In genomic region chr10:60611291-60611747, GRCh38 we compare ENCODE assay signal across 9 cellular contexts.
DNase-seq lines count a peak whose midpoint lies in the region; ATAC-seq, FAIRE-seq and TF ChIP-seq lines count a peak whose summit lies in the region.
"Had no signal": no experiment of that assay in that cellular context is flagged by ENCODE, and none has a peak within 500 bp of the region (broad histone marks: within the 10 kb centered on the region; RNA-seq: fewer than 3 reads in every experiment).

No MANE protein-coding gene starts in this region.

- dilution Hi-C loops in IMR-90 (cut with HindIII; ENCODE audit: low sequenced_read_pairs, unreplicated experiment), result no loop called here

- H3K4me3 ChIP-seq in AG09309 (ENCODE audit: control insufficient read depth, low read depth, low read length) (no peak overlapping the region), IMR-90 (ENCODE audit: insufficient read depth, low read depth, low read length) (no peak overlapping the region), K562 (no peak overlapping the region), kidney (ENCODE audit: low read length in 2 of 2) (no peak overlapping the region), H7 (ENCODE audit: insufficient read depth, low read depth, low read length) (no peak overlapping the region)

- H3K27ac ChIP-seq in IMR-90 (ENCODE audit: insufficient read depth, low read length) (no peak overlapping the region), K562 (ENCODE audit: extremely low read depth, low read depth, low read length) (no peak overlapping the region), kidney (ENCODE audit: low read depth in 2 of 2, low read length in 2 of 2) (no peak overlapping the region)

- intact Hi-C loops in IMR-90 (cut with micrococcal nuclease), result no loop called here
- intact Hi-C loops in K562 (cut with micrococcal nuclease), result no loop called here
- intact Hi-C loops in kidney (cut with DNase I), result no loop called here

- H3K9ac ChIP-seq in IMR-90 (ENCODE audit: low read depth, low read length) (no peak overlapping the region), K562 (ENCODE audit: insufficient read depth in 1 of 2, low read depth in 2 of 2, low read length in 2 of 2) (no peak overlapping the region), kidney (ENCODE audit: low read length in 2 of 2) (no peak overlapping the region)

- no peak overlapping the region for H2BK5ac ChIP-seq in IMR-90 (ENCODE audit: low read depth, low read length, poor library complexity, severe bottlenecking)

- H3K79me2 ChIP-seq in K562 (ENCODE audit: control insufficient read depth, insufficient read depth, low read length), result no peaks in the 10 kb centered on the region

- TF ChIP-seq CTCF in AG09309 (IDR thresholded peaks at IDR 0.05; ENCODE audit: control insufficient read depth, insufficient read depth, low read depth, low read length, missing control alignments), result no peak
- no peak for TF ChIP-seq CTCF in IMR-90 (conservative IDR thresholded peaks at IDR 0.05; ENCODE audit: low read depth, low read length)
- no peak for TF ChIP-seq CTCF in K562 (IDR thresholded peaks at IDR 0.05 in 2 of 3, conservative IDR thresholded peaks at IDR 0.05 in 1 of 3; ENCODE audit: insufficient read depth in 2 of 3, low read depth in 1 of 3, low read length in 3 of 3)
- no peak for TF ChIP-seq CTCF in kidney (IDR thresholded peaks at IDR 0.05; ENCODE audit: borderline replicate concordance, extremely low read depth, insufficient read depth)

- H4K8ac ChIP-seq in IMR-90 (ENCODE audit: low read depth in 2 of 2, low read length in 2 of 2), result no peak overlapping the region

- no peak overlapping the region for H4K91ac ChIP-seq in IMR-90 (ENCODE audit: insufficient read depth, low read depth, low read length)

- TF ChIP-seq EP300 in K562 (IDR thresholded peaks at IDR 0.05; ENCODE audit: low read length), result no peak

- no peak overlapping the region for H2BK20ac ChIP-seq in IMR-90 (ENCODE audit: low read depth, low read length)

- H2AFZ ChIP-seq in IMR-90 (replicated peaks; ENCODE audit: low read length, poor library complexity) (no peak overlapping the region), K562 (ENCODE audit: low read depth, low read length) (no peak overlapping the region)

- H3K4me2 ChIP-seq in IMR-90 (ENCODE audit: low read depth, low read length), result no peak overlapping the region
- no peak overlapping the region for H3K4me2 ChIP-seq in K562 (ENCODE audit: insufficient read depth, low read length)

- BruUV-seq in IMR-90 (replicated peaks; lab: Mats Ljungman, UMichigan), result no TSS peak
- no TSS peak for BruUV-seq in K562 (replicated peaks; lab: Mats Ljungman, UMichigan)

- H3K4me1 ChIP-seq in IMR-90 (ENCODE audit: control insufficient read depth, insufficient read depth, low read length) (no peaks in the 10 kb centered on the region), K562 (replicated peaks in 1 of 2; ENCODE audit: control insufficient read depth in 2 of 2, insufficient read depth in 2 of 2, low read length in 2 of 2) (no peaks in the 10 kb centered on the region), kidney (ENCODE audit: control insufficient read depth in 1 of 2, insufficient read depth in 1 of 2, low read depth in 1 of 2, low read length in 2 of 2) (no peaks in the 10 kb centered on the region)

- no peaks in the 10 kb centered on the region for H4K20me1 ChIP-seq in IMR-90 (ENCODE audit: insufficient read depth, low read length)
- H4K20me1 ChIP-seq in K562 (replicated peaks; ENCODE audit: control insufficient read depth, insufficient read depth, low read length), result no peaks in the 10 kb centered on the region

- H3K27me3 ChIP-seq in IMR-90 (ENCODE audit: control insufficient read depth, insufficient read depth, low read length) (peaks cover 2% of the 10 kb centered on the region), K562 (ENCODE audit: control insufficient read depth in 2 of 2, insufficient read depth in 2 of 2, low read length in 2 of 2) (no peaks in the 10 kb centered on the region), H7 (ENCODE audit: control insufficient read depth, insufficient read depth, low read length) (no peaks in the 10 kb centered on the region)

- in situ Hi-C loops in IMR-90 (cut with MboI; ENCODE audit: low sequenced_read_pairs) (no loop called here), K562 (cut with MboI) (no loop called here)

- no peak overlapping the region for H3K56ac ChIP-seq in IMR-90 (ENCODE audit: extremely low read depth, insufficient read depth, low read length)

- no CpG with 5 or more reads among the region's 5 CpGs for WGBS in IMR-90 (ENCODE audit: extremely low coverage in 2 of 2, insufficient read length in 1 of 2), 2 experiments
- 3% methylated on average over 5 of the region's 5 CpGs for WGBS in K562 (ENCODE audit: insufficient coverage, low coverage, missing lambda C conversion rate)

- TF ChIP-seq POLR2A in IMR-90 (IDR thresholded peaks at IDR 0.05; ENCODE audit: low read depth, low read length), result no peak
- no peak for TF ChIP-seq POLR2A in K562 (conservative IDR thresholded peaks at IDR 0.05)

- H3K36me3 ChIP-seq in IMR-90 (ENCODE audit: control insufficient read depth, insufficient read depth, low read length), result no peaks in the 10 kb centered on the region
- no peaks in the 10 kb centered on the region for H3K36me3 ChIP-seq in K562 (ENCODE audit: control insufficient read depth, insufficient read depth, low read length)
- no peaks in the 10 kb centered on the region for H3K36me3 ChIP-seq in kidney (ENCODE audit: control insufficient read depth in 1 of 2, insufficient read depth in 2 of 2, low read length in 2 of 2)
- H3K36me3 ChIP-seq in H7 (replicated peaks; ENCODE audit: control insufficient read depth, insufficient read depth, low read length), result no peaks in the 10 kb centered on the region

- H3K4ac ChIP-seq in IMR-90 (ENCODE audit: low read depth, low read length), result no peak overlapping the region

- H2AK9ac ChIP-seq in IMR-90 (replicated peaks; ENCODE audit: low read depth, low read length, poor library complexity), result no peak overlapping the region

- H3K9me3 ChIP-seq in IMR-90 (ENCODE audit: control insufficient read depth, insufficient read depth, low read length) (no peaks in the 10 kb centered on the region), K562 (replicated peaks; ENCODE audit: control insufficient read depth, insufficient read depth, low read depth, low read length) (no peaks in the 10 kb centered on the region), kidney (ENCODE audit: control insufficient read depth in 1 of 2, low read length in 2 of 2) (no peaks in the 10 kb centered on the region)

- H2BK120ac ChIP-seq in IMR-90 (ENCODE audit: low read depth, low read length), result no peak overlapping the region

- no peak overlapping the region for H2AK5ac ChIP-seq in IMR-90 (ENCODE audit: low read depth, low read length)

- CTCF ChIA-PET in IMR-90 (lab: Yijun Ruan, JAX), result no interaction called here
- CTCF ChIA-PET in K562 (lab: Yijun Ruan, JAX; ENCODE audit: low intra/inter-chr PET ratio), result no interaction called here

- no peak overlapping the region for H3K18ac ChIP-seq in IMR-90 (ENCODE audit: low read depth, low read length)

- no peak overlapping the region for H2BK15ac ChIP-seq in IMR-90 (ENCODE audit: low read depth, low read length)

- FAIRE-seq in K562 (lab: Jason Lieb, UNC) (no peak), kidney (lab: Jason Lieb, UNC) (no peak)

- POLR2A ChIA-PET in IMR-90 (lab: Charles Lee; ENCODE audit: unreplicated experiment), result no interaction called here
- POLR2A ChIA-PET in K562 (lab: Yijun Ruan, JAX), result no interaction called here

- H3K79me1 ChIP-seq in IMR-90 (ENCODE audit: low read depth in 1 of 2, low read length in 2 of 2), result no peaks in the 10 kb centered on the region

- H4K5ac ChIP-seq in IMR-90 (ENCODE audit: low read depth, low read length), result no peak overlapping the region

- TF ChIP-seq RAD21 in IMR-90 (IDR thresholded peaks at IDR 0.05; ENCODE audit: low read length) (no peak), K562 (CRISPR knock-in tag; conservative IDR thresholded peaks at IDR 0.05 in 1 of 2, IDR thresholded peaks at IDR 0.05 in 1 of 2) (no peak)

- H3K14ac ChIP-seq in IMR-90 (replicated peaks; ENCODE audit: low read depth, low read length), result no peak overlapping the region

- H3K23ac ChIP-seq in IMR-90 (ENCODE audit: low read depth, low read length), result no peak overlapping the region

- DNase-seq in AG09309 (ENCODE audit: low read depth), result peak; percentile 32
- DNase-seq in IMR-90, result peak; percentile 71
- peak in 2 of 4 experiments; percentile 7 to 22 for DNase-seq in K562 (ENCODE audit: extremely low read depth in 1 of 4, low spot score in 3 of 4)
- peak; percentile 41 for DNase-seq in myocyte (ENCODE audit: low read depth)
- no peak for DNase-seq in HK-2 (ENCODE audit: unreplicated experiment)
- no peak for DNase-seq in kidney
- no peak for DNase-seq in H7
- DNase-seq: NCI-H1105 treated with DMSO at 0.1 percent for 48 hours had no signal

- H3K9me1 ChIP-seq in IMR-90 (ENCODE audit: insufficient read depth, low read length) (no peaks in the 10 kb centered on the region), K562 (ENCODE audit: control insufficient read depth, insufficient read depth, low read length) (no peaks in the 10 kb centered on the region)

- ATAC-seq in IMR-90 (ENCODE audit: low read depth) (peak; percentile 54), K562 (no peak), GM21447 (IDR thresholded peaks at IDR 0.05; ENCODE audit: unreplicated experiment) (no peak)

TF ChIP-seq in IMR-90, 13 proteins besides CTCF, POLR2A, EP300 and RAD21:
- 0 out of 2 replicates have a peak, but pooled peaks have one; percentile 24 for TF ChIP-seq CEBPB (IDR thresholded peaks at IDR 0.05; ENCODE audit: low read depth, low read length)
- no peak for TF ChIP-seq MXI1 (IDR thresholded peaks at IDR 0.05; ENCODE audit: borderline replicate concordance, low read depth, low read length)

TF ChIP-seq in K562, 482 proteins besides CTCF, POLR2A, EP300 and RAD21 (continues in another document):
- TF ChIP-seq MTA3 (IDR thresholded peaks at IDR 0.05; ENCODE audit: borderline replicate concordance) (no peak), NFRKB (IDR thresholded peaks at IDR 0.05; ENCODE audit: low read depth) (no peak), ATF3 (IDR thresholded peaks at IDR 0.05) (peak; percentile 70), ATF3 (CRISPR knock-in tag; conservative IDR thresholded peaks at IDR 0.05) (no peak), MEIS2 (IDR thresholded peaks at IDR 0.05; ENCODE audit: partially characterized antibody) (peak; percentile 9), FOSL1 (tag; conservative IDR thresholded peaks at IDR 0.05) (peak; percentile 90), JUND (IDR thresholded peaks at IDR 0.05; ENCODE audit: borderline replicate concordance, low read depth, low read length) (peak; percentile 62; the same call in 1 of the 2 replicates), JUND (tag; IDR thresholded peaks at IDR 0.05; ENCODE audit: borderline replicate concordance, low read depth, low read length) (peak; percentile 61; the same call in 2 of the 3 replicates)

Comparison
In these comparisons a context has a peak if more than half of its experiments do, and no peak if none do; other contexts are left out.
1. DNase-seq: peak in AG09309 (single experiment), IMR-90 (single experiment) and myocyte (single experiment); none in HK-2 (single experiment), kidney (single experiment) and H7 (single experiment).